ENCODE assay signal across 1 cellular context in the genomic region with DNA sequence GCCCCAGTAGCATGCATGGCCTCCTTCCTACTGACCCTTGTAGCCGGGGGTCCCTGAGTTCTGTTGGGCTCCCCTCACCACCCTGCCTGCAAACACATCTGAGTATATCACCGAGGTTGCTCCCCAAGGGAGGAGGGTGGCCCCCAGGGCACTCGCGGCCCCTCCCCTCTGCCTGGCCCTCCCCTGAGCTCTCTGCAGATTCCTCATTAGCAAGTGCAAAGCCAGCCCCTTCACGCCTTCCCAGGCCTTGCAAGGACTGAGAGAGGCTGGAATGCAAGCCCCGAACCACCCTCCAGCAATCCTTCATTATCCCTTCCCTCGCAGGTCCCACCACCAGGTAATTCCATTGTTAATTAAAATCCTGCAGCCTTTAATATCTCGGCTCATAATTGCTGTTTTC.
TF ChIP-seq lines count a peak whose summit lies in the region.

No MANE protein-coding gene starts in this region.

TF ChIP-seq in H1, 55 proteins besides CTCF, POLR2A, EP300 and RAD21:
- TF ChIP-seq, protein P1, sequence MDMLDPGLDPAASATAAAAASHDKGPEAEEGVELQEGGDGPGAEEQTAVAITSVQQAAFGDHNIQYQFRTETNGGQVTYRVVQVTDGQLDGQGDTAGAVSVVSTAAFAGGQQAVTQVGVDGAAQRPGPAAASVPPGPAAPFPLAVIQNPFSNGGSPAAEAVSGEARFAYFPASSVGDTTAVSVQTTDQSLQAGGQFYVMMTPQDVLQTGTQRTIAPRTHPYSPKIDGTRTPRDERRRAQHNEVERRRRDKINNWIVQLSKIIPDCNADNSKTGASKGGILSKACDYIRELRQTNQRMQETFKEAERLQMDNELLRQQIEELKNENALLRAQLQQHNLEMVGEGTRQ (IDR thresholded peaks at IDR 0.05; ENCODE audit: low read length): no peak
- TF ChIP-seq TEAD4 (IDR thresholded peaks at IDR 0.05; ENCODE audit: low read depth, low read length) (peak; percentile 89), TAF1 (IDR thresholded peaks at IDR 0.05; ENCODE audit: low read depth, low read length) (0 out of 2 replicates have a peak, but pooled peaks have one; percentile 21), MAX (IDR thresholded peaks at IDR 0.05) (peak; percentile 40; the same call in 1 of the 2 replicates), TBP (IDR thresholded peaks at IDR 0.05; ENCODE audit: low read depth, low read length) (peak; percentile 36; the same call in 1 of the 2 replicates)
